Comparison of ENCODE assay signal across 11 cellular contexts in the genomic region with DNA sequence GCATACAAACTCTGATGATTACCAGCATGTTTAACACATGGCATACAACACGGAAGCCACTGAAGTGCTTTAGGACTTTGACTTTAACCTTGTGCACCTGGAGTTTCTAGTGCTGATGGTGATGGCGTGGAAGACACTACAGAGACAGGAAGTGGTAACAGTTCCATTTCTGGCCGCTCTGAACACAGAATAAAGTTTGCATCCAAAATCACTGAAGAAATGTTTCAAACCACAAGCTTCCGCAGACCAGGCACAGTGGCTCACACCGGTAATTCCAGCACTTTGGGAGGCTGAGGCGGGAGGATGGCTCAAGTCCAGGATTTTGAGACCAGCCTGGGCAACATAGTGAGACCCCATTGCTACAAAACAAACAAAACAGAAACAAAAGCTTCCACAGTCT. TPM values are rescaled to one million over a fixed set of nuclear protein-coding genes. Genes with fewer than 3 reads are reported as not detected.
DNase-seq lines count a peak whose midpoint lies in the region; ATAC-seq and TF ChIP-seq lines count a peak whose summit lies in the region.
"Had no signal": no experiment of that assay in that cellular context is flagged by ENCODE, and none has a peak within 500 bp of the region (broad histone marks: within the 10 kb centered on the region; RNA-seq: fewer than 3 reads in every experiment).

No MANE protein-coding gene starts in this region.

- no peaks in the 10 kb centered on the region for H3K36me3 Mint-ChIP-seq in CD4-positive, alpha-beta T cell (ENCODE audit: low read depth)
- H3K36me3 Mint-ChIP-seq in T-helper 2 cell treated with Interferon-gamma antibody and Interleukin-4, amounts not matched to agents 5 μg/mL and 100 μg/mL, for 36 hours (ENCODE audit: low read depth), result no peaks in the 10 kb centered on the region

- H3K27ac ChIP-seq in CD4-positive, alpha-beta T cell (ENCODE audit: low read depth, low read length), result peak overlapping the region; percentile 22
- H3K27ac ChIP-seq: tibial artery had no signal

- no peaks in the 10 kb centered on the region for H3K27me3 Mint-ChIP-seq in CD4-positive, alpha-beta T cell
- H3K27me3 Mint-ChIP-seq in T-helper 2 cell treated with Interferon-gamma antibody and Interleukin-4, amounts not matched to agents 5 μg/mL and 100 μg/mL, for 36 hours (ENCODE audit: low read depth), result peaks cover 2% of the 10 kb centered on the region

- H3K9me3 Mint-ChIP-seq in CD4-positive, alpha-beta T cell, result no peaks in the 10 kb centered on the region
- H3K9me3 Mint-ChIP-seq in T-helper 2 cell treated with Interferon-gamma antibody and Interleukin-4, amounts not matched to agents 5 μg/mL and 100 μg/mL, for 36 hours, result no peaks in the 10 kb centered on the region

- no peak overlapping the region for H3K4me3 Mint-ChIP-seq in CD4-positive, alpha-beta T cell
- H3K4me3 Mint-ChIP-seq in T-helper 2 cell treated with Interferon-gamma antibody and Interleukin-4, amounts not matched to agents 5 μg/mL and 100 μg/mL, for 36 hours, result peak overlapping the region; percentile 17

- peaks cover 31% of the 10 kb centered on the region for H3K4me1 Mint-ChIP-seq in CD4-positive, alpha-beta T cell (ENCODE audit: low read depth)
- peaks cover 15% of the 10 kb centered on the region for H3K4me1 Mint-ChIP-seq in T-helper 2 cell treated with Interferon-gamma antibody and Interleukin-4, amounts not matched to agents 5 μg/mL and 100 μg/mL, for 36 hours (ENCODE audit: low read depth)

- no peaks in the 10 kb centered on the region for H3K27me3 ChIP-seq in CD4-positive, alpha-beta T cell (ENCODE audit: control insufficient read depth, insufficient read depth, low read length)

- peak; percentile 92 for ATAC-seq in CD4-positive, alpha-beta T cell (ENCODE audit: poor library complexity)
- ATAC-seq in GM19035 (IDR thresholded peaks at IDR 0.05; ENCODE audit: unreplicated experiment) (peak; percentile 82), HG02970 (IDR thresholded peaks at IDR 0.05; ENCODE audit: low FRiP score, unreplicated experiment) (peak; percentile 57)

- DNase-seq in CD4-positive, alpha-beta T cell, result peak in 6 of 10 experiments; percentile 0 to 29 (median 11)
- DNase-seq in T-helper 2 cell treated with Interferon-gamma antibody and Interleukin-4, amounts not matched to agents 5 μg/mL and 100 μg/mL, for 36 hours (ENCODE audit: low spot score), result peak; percentile 7
- DNase-seq in D341Med (ENCODE audit: low spot score), result no peak
- no peak for DNase-seq in NCI-H1092 (lab: John Stamatoyannopoulos, UW)
- no peak for DNase-seq in NCI-H510A (lab: John Stamatoyannopoulos, UW)
- DNase-seq in GM19240 (ENCODE audit: insufficient read length, low spot score), result no peak
- DNase-seq: retina, SHP77, tibial artery had no signal

- POLR2A ChIA-PET in CD4-positive, alpha-beta T cell (lab: Charles Lee), result interaction anchor here (0.7 to 1.4 kb wide), 3 partner anchors 41 to 82 kb away, joined by 3 to 4 read pairs (median 3); no protein-coding TSS in a partner anchor

- intact Hi-C loops in CD4-positive, alpha-beta T cell (cut with DNase I, micrococcal nuclease), result loop anchor here in 1 of 2 experiments (10.0 kb wide), 1 partner anchor 80 kb away; no protein-coding TSS in a partner anchor

- H3K27ac Mint-ChIP-seq in CD4-positive, alpha-beta T cell, result peak overlapping the region; percentile 60
- H3K27ac Mint-ChIP-seq in T-helper 2 cell treated with Interferon-gamma antibody and Interleukin-4, amounts not matched to agents 5 μg/mL and 100 μg/mL, for 36 hours, result peak overlapping the region; percentile 60

- CTCF ChIA-PET in CD4-positive, alpha-beta T cell (lab: Charles Lee), result no interaction called here

- H3K9me3 ChIP-seq in CD4-positive, alpha-beta T cell (ENCODE audit: control insufficient read depth, low read length), result no peaks in the 10 kb centered on the region
- H3K9me3 ChIP-seq: tibial artery had no signal

- no peak for TF ChIP-seq CTCF in CD4-positive, alpha-beta T cell (IDR thresholded peaks at IDR 0.05)

RNA-seq across cellular contexts. Expression of gene TNPO3, which starts 40.3 kb away (rescaled TPM):
- 10 to 100 TPM; 17.1 to 18.7 TPM for total RNA-seq in CD4-positive, alpha-beta T cell

RNA-seq across cellular contexts. Expression of gene TSPAN33, which starts 49.2 kb away (rescaled TPM):
- total RNA-seq in CD4-positive, alpha-beta T cell, result 1 to 10 TPM; 3.6 to 4.1 TPM

Comparison
In these comparisons a context has a peak if more than half of its experiments do, and no peak if none do; other contexts are left out.
1. DNase-seq: peak in CD4-positive, alpha-beta T cell (6 of 10) and T-helper 2 cell treated with Interferon-gamma antibody and Interleukin-4, amounts not matched to agents 5 μg/mL and 100 μg/mL, for 36 hours (single experiment); none in D341Med (single experiment), NCI-H1092 (single experiment), NCI-H510A (single experiment) and GM19240 (single experiment).
2. Peak in every context shown above with its lines, with median percentiles within 50 percentile points of each other: ATAC-seq.